Comparison of ENCODE assay signal across 1 cellular context in genomic region chr6:16752206-16752867, GRCh38.
A peak's percentile ranks its signal among the peaks of the same experiment; 100 is the strongest.
TF ChIP-seq lines count a peak whose summit lies in the region.

No MANE protein-coding gene starts in this region.

TF ChIP-seq in PFSK-1, 5 proteins besides CTCF, POLR2A, EP300 and RAD21 (continued from another document):
- 0 out of 4 replicates have a peak, but pooled peaks of 1 of the 2 experiments have one; percentile 72 for TF ChIP-seq REST (IDR thresholded peaks at IDR 0.05; ENCODE audit: insufficient read depth in 1 of 2, low read depth in 2 of 2, low read length in 2 of 2)
